ENCODE assay signal across 8 cellular contexts in genomic region chr3:105367063-105367405, GRCh38. TPM values are rescaled to one million over a fixed set of nuclear protein-coding genes. Genes with fewer than 3 reads are reported as not detected.
DNase-seq lines count a peak whose midpoint lies in the region; ATAC-seq, FAIRE-seq and TF ChIP-seq lines count a peak whose summit lies in the region.

No MANE protein-coding gene starts in this region.

- H3K36me3 ChIP-seq in CD4-positive, CD25-positive, alpha-beta regulatory T cell (ENCODE audit: control insufficient read depth, insufficient read depth, low read length): no peaks in the 10 kb centered on the region
- H3K36me3 ChIP-seq in endothelial cell of umbilical vein (ENCODE audit: control insufficient read depth in 2 of 2, extremely low read depth in 1 of 2, insufficient read depth in 2 of 2, low read length in 2 of 2) (no peaks in the 10 kb centered on the region), thyroid gland (no peaks in the 10 kb centered on the region)

- DNase-seq in CD4-positive, CD25-positive, alpha-beta regulatory T cell: peak in 1 of 3 donors; percentile 16
- peak; percentile 18 for DNase-seq in activated CD4-positive, alpha-beta T cell treated with anti-CD3 and anti-CD28 coated beads for 1 hour
- DNase-seq in endothelial cell of umbilical vein (ENCODE audit: low read depth, low spot score): no peak
- DNase-seq in naive B cell: peak; percentile 41
- DNase-seq in thyroid gland: peak in 1 of 2 donors; percentile 40
- DNase-seq in H54 (ENCODE audit: insufficient read length, low spot score): no peak

- intact Hi-C loops in endothelial cell of umbilical vein (cut with micrococcal nuclease): loop anchor here (5.0 to 10.0 kb wide), 4 partner anchors 260 to 1375 kb away; partner anchors contain the start of gene CBLB
- intact Hi-C loops in thyroid gland (cut with DNase I): loop anchor here (10.0 kb wide), 1 partner anchor 148 kb away; no protein-coding TSS in a partner anchor

- peaks cover 7% of the 10 kb centered on the region for H3K27me3 ChIP-seq in CD4-positive, CD25-positive, alpha-beta regulatory T cell (ENCODE audit: control insufficient read depth, insufficient read depth, low read length)
- H3K27me3 ChIP-seq in endothelial cell of umbilical vein (ENCODE audit: control insufficient read depth in 2 of 2, insufficient read depth in 2 of 2, low read length in 2 of 2) (no peaks in the 10 kb centered on the region), thyroid gland (no peaks in the 10 kb centered on the region)

- H3K9ac ChIP-seq in endothelial cell of umbilical vein (replicated peaks; ENCODE audit: extremely low read depth, insufficient read depth, low read length): peak overlapping the region; percentile 83

- TSS peak; percentile 14 for BruUV-seq in endothelial cell of umbilical vein (replicated peaks; lab: Mats Ljungman, UMichigan)

- peak overlapping the region; percentile 94 for H3K4me3 ChIP-seq in CD4-positive, CD25-positive, alpha-beta regulatory T cell (ENCODE audit: low read depth, low read length)
- peak overlapping the region; percentile 49 to 83 (median 80) for H3K4me3 ChIP-seq in endothelial cell of umbilical vein (replicated peaks in 1 of 3; ENCODE audit: insufficient read depth in 1 of 3, low read depth in 1 of 3, low read length in 3 of 3)
- peak overlapping the region; percentile 41 to 81 (median 56) for H3K4me3 ChIP-seq in thyroid gland (replicated peaks in 1 of 3)

- peak overlapping the region; percentile 83 to 99 (median 92) for H3K27ac Mint-ChIP-seq in CD4-positive, CD25-positive, alpha-beta regulatory T cell
- H3K27ac Mint-ChIP-seq in naive B cell: peak overlapping the region; percentile 77 to 100 (median 96)

- peak overlapping the region; percentile 82 for H3K4me2 ChIP-seq in endothelial cell of umbilical vein (ENCODE audit: insufficient read depth, low read length)

- no peaks in the 10 kb centered on the region for H3K36me3 Mint-ChIP-seq in CD4-positive, CD25-positive, alpha-beta regulatory T cell
- no peaks in the 10 kb centered on the region for H3K36me3 Mint-ChIP-seq in naive B cell

- H4K20me1 ChIP-seq in endothelial cell of umbilical vein (replicated peaks; ENCODE audit: control insufficient read depth, extremely low read depth, insufficient read depth, low read length): no peaks in the 10 kb centered on the region

- CTCF ChIA-PET in endothelial cell of umbilical vein (lab: Charles Lee): interaction anchor here (0.6 to 5.2 kb wide), 34 partner anchors 10 to 1374 kb away, joined by 3 to 84 read pairs (median 4); no protein-coding TSS in a partner anchor

- H3K27me3 Mint-ChIP-seq in CD4-positive, CD25-positive, alpha-beta regulatory T cell: peaks cover 33% of the 10 kb centered on the region
- peaks cover 8 to 13% (median 8%) of the 10 kb centered on the region in 3 donors for H3K27me3 Mint-ChIP-seq in naive B cell

- WGBS in thyroid gland, 2 donors: 0% methylated on average over 14 to 22 of the region's 29 CpGs

- FAIRE-seq in endothelial cell of umbilical vein (lab: Jason Lieb, UNC) (no peak), H54 (lab: Jason Lieb, UNC) (no peak)

- H3K9me1 ChIP-seq in endothelial cell of umbilical vein (replicated peaks; ENCODE audit: control insufficient read depth, extremely low read depth, insufficient read depth, low read length): no peaks in the 10 kb centered on the region

- H3K79me2 ChIP-seq in endothelial cell of umbilical vein (ENCODE audit: control insufficient read depth, insufficient read depth, low read length): peaks cover 50% of the 10 kb centered on the region

- POLR2A ChIA-PET in endothelial cell of umbilical vein (lab: Charles Lee): interaction anchor here (0.7 to 1.5 kb wide), 4 partner anchors 14 to 1275 kb away, joined by 3 to 7 read pairs (median 3); no protein-coding TSS in a partner anchor

- peak in 1 of 2 donors; percentile 0 for ATAC-seq in CD4-positive, CD25-positive, alpha-beta regulatory T cell (ENCODE audit: low read depth in 2 of 2)
- ATAC-seq in HG02642 (IDR thresholded peaks at IDR 0.05; ENCODE audit: poor library complexity, unreplicated experiment): peak; percentile 6
- no peak for ATAC-seq in naive B cell (ENCODE audit: low read depth in 2 of 2)
- no peak for ATAC-seq in GM19397 (IDR thresholded peaks at IDR 0.05; ENCODE audit: unreplicated experiment)

- H3K9me3 ChIP-seq in CD4-positive, CD25-positive, alpha-beta regulatory T cell (ENCODE audit: control insufficient read depth in 2 of 2, low read length in 2 of 2): no peaks in the 10 kb centered on the region
- H3K9me3 ChIP-seq in endothelial cell of umbilical vein (replicated peaks; ENCODE audit: control insufficient read depth, insufficient read depth, low read length) (no peaks in the 10 kb centered on the region), thyroid gland (no peaks in the 10 kb centered on the region)

- TF ChIP-seq CTCF in endothelial cell of umbilical vein (IDR thresholded peaks at IDR 0.05; ENCODE audit: extremely low read depth in 1 of 2, insufficient read depth in 1 of 2, low read depth in 1 of 2, low read length in 2 of 2): no peak
- TF ChIP-seq CTCF in thyroid gland (IDR thresholded peaks at IDR 0.05): no peak

- dilution Hi-C loops in endothelial cell of umbilical vein (cut with MboI; ENCODE audit: extremely low pct_ligation_motif_present, low sequenced_read_pairs): no loop called here

- H2AFZ ChIP-seq in endothelial cell of umbilical vein (ENCODE audit: low read depth, low read length): peak overlapping the region; percentile 64

- peaks cover 37% of the 10 kb centered on the region for H3K4me1 ChIP-seq in CD4-positive, CD25-positive, alpha-beta regulatory T cell (ENCODE audit: control insufficient read depth, insufficient read depth, low read length, poor library complexity, severe bottlenecking)
- H3K4me1 ChIP-seq in endothelial cell of umbilical vein (ENCODE audit: control insufficient read depth, extremely low read depth, insufficient read depth, low read length) (peaks cover 41% of the 10 kb centered on the region), thyroid gland (peaks cover 0 to 5% of the 10 kb centered on the region in 2 donors)

- no peak for TF ChIP-seq POLR2A in endothelial cell of umbilical vein (IDR thresholded peaks at IDR 0.05; ENCODE audit: low read depth, low read length)
- no peak for TF ChIP-seq POLR2A in thyroid gland (IDR thresholded peaks at IDR 0.05)
- no peak for TF ChIP-seq POLR2A in H54 (IDR thresholded peaks at IDR 0.05; ENCODE audit: low read depth, low read length)

- H3K9me3 Mint-ChIP-seq in CD4-positive, CD25-positive, alpha-beta regulatory T cell: no peaks in the 10 kb centered on the region
- no peaks in the 10 kb centered on the region for H3K9me3 Mint-ChIP-seq in naive B cell

- H3K4me1 Mint-ChIP-seq in CD4-positive, CD25-positive, alpha-beta regulatory T cell: peaks cover 11 to 31% (median 25%) of the 10 kb centered on the region in 4 donors
- peaks cover 25 to 45% (median 30%) of the 10 kb centered on the region in 3 donors for H3K4me1 Mint-ChIP-seq in naive B cell

- peak overlapping the region; percentile 93 to 96 (median 94) for H3K4me3 Mint-ChIP-seq in CD4-positive, CD25-positive, alpha-beta regulatory T cell
- peak overlapping the region; percentile 93 to 100 (median 97) for H3K4me3 Mint-ChIP-seq in naive B cell

- H3K27ac ChIP-seq in CD4-positive, CD25-positive, alpha-beta regulatory T cell (ENCODE audit: insufficient read depth, low read length, poor library complexity, severe bottlenecking): peak overlapping the region; percentile 90
- H3K27ac ChIP-seq in endothelial cell of umbilical vein (ENCODE audit: insufficient read depth, low read depth, low read length) (peak overlapping the region; percentile 80), thyroid gland (peak overlapping the region; percentile 90 to 95 (median 92))

TF ChIP-seq in endothelial cell of umbilical vein, 7 proteins besides CTCF, POLR2A, EP300 and RAD21:
- no peak for TF ChIP-seq MYC (IDR thresholded peaks at IDR 0.05; ENCODE audit: low read depth, low read length)
- no peak for TF ChIP-seq MAX (IDR thresholded peaks at IDR 0.05; ENCODE audit: insufficient read depth, insufficient read length)
- TF ChIP-seq EZH2 (IDR thresholded peaks at IDR 0.05; ENCODE audit: borderline replicate concordance, low read depth, low read length, severe bottlenecking): no peak
- TF ChIP-seq POLR2AphosphoS5 (IDR thresholded peaks at IDR 0.05; ENCODE audit: insufficient read depth, low read depth, low read length): no peak
- no peak for TF ChIP-seq FOS (IDR thresholded peaks at IDR 0.05; ENCODE audit: borderline replicate concordance, insufficient read depth, low read length)
- no peak for TF ChIP-seq JUN (IDR thresholded peaks at IDR 0.05; ENCODE audit: borderline replicate concordance, insufficient read depth, insufficient read length, low read depth)
TF ChIP-seq in endothelial cell of umbilical vein: peak in this region for 0.

RNA-seq across cellular contexts. Expression of gene ALCAM, which starts 0.3 kb away (rescaled TPM):
- total RNA-seq in CD4-positive, CD25-positive, alpha-beta regulatory T cell: 13.2 TPM
- 1 to 10 TPM; 6.1 to 8.9 (median 6.9) TPM for polyA plus RNA-seq in CD4-positive, CD25-positive, alpha-beta regulatory T cell
- total RNA-seq in endothelial cell of umbilical vein (118 and 138 TPM in 2 replicates), thyroid gland (100 to 1,000 TPM in 2 of 4 donors, 10 to 100 TPM in 2; 86.5 to 129 (median 108) TPM)
- polyA plus RNA-seq in endothelial cell of umbilical vein (37.8 and 46.3 TPM in 2 replicates), naive B cell (ENCODE audit: low read depth in 6 of 6) (10 to 100 TPM; 14.1 to 22.5 (median 18.1) TPM)
- 70.8 and 74.0 TPM in 2 replicates for polyA plus RNA-seq in endothelial cell of umbilical vein (2011; cell fraction: cytosol; rRNA removed)
- 98.9 and 116 TPM in 2 replicates for polyA plus RNA-seq in endothelial cell of umbilical vein (2011; cell fraction: nucleus; rRNA removed)
- polyA plus RNA-seq in endothelial cell of umbilical vein (2012): 90.5 and 105 TPM in 2 replicates
- 125 and 146 TPM in 2 replicates for polyA minus RNA-seq in endothelial cell of umbilical vein
- 12.1 TPM for polyA minus RNA-seq in endothelial cell of umbilical vein (2011; cell fraction: cytosol; rRNA and poly(A)+ RNA removed)
- polyA minus RNA-seq in endothelial cell of umbilical vein (2011; cell fraction: nucleus; rRNA and poly(A)+ RNA removed): 192 and 259 TPM in 2 replicates

Comparison
In these comparisons a context has a peak if more than half of its experiments do, and no peak if none do; other contexts are left out.
1. DNase-seq: peak in activated CD4-positive, alpha-beta T cell treated with anti-CD3 and anti-CD28 coated beads for 1 hour (single experiment) and naive B cell (single experiment); none in endothelial cell of umbilical vein (single experiment) and H54 (single experiment).
2. Peak in every context shown above with its lines, with median percentiles within 50 percentile points of each other: H3K27ac ChIP-seq and H3K4me3 ChIP-seq.